In the genomic region with DNA sequence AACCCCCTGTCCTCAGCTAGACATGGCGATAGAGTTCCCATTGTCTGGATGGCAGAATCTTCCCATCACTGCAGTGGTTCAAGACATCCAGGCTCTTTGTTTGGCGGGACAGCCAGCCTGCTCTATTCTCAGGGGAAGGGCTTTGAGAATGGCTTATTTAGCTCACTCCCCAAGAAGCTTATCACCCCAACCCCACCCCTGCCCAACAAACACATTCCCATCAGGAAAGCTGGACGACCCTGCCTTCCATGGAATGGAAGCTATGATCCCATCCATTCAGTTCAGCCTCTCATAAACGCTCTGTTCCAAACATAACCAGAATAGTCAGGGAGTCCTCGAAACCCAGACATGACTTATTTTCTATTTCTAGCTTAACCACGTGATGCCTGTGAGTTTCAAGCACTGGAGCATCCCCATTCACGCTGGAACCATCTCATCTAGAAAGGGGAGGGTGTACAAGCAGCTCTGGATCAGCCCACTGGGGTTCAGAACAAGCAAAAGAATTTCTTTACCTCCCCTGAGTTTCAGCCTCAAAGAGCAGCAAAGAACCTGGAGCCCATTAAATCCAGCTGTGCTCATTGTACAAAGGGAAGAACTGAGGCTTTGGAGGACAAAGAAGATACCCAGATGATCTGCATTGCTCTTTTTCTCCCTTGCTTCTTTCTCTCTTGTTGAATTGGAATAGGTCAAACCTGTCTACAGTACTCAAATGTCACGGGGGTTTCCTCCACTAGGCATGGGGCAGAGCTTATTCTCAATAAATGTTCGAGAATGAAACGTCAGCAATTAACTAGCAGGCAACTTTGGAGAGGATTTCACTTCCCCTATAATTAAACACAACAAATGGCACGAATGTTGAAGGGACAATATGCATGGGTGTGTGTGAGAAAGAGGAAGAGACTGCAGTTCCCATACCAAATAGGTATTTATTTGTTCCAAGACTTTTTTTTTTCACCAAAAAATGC, we compare ENCODE assay signal across 8 cellular contexts.
DNase-seq lines count a peak whose midpoint lies in the region; ATAC-seq and TF ChIP-seq lines count a peak whose summit lies in the region.

No MANE protein-coding gene starts in this region.

- DNase-seq in GM23338 (ENCODE audit: low spot score) (no peak), T-cell (peak in 1 of 34 experiments; percentile 24), Calu3 (no peak), dedifferentiated amniotic fluid mesenchymal stem cell (ENCODE audit: extremely low spot score) (no peak), NCI-H146 (lab: John Stamatoyannopoulos, UW) (no peak)

- H3K4me2 ChIP-seq in DOHH2 (ENCODE audit: low read length) (peak overlapping the region; percentile 43), GM23338 (peak overlapping the region; percentile 35; the same call in 1 of the 2 replicates)

- H3K4me3 Mint-ChIP-seq in GM23338 (no peak overlapping the region), T-cell (no peak overlapping the region), Calu3 (ENCODE audit: low read depth, unreplicated experiment) (no peak overlapping the region)

- no peak overlapping the region for H2AFZ ChIP-seq in GM23338

- no peaks in the 10 kb centered on the region for H3K9me3 Mint-ChIP-seq in GM23338
- H3K9me3 Mint-ChIP-seq in T-cell, result no peaks in the 10 kb centered on the region
- no peaks in the 10 kb centered on the region for H3K9me3 Mint-ChIP-seq in Calu3 (ENCODE audit: low read depth, unreplicated experiment)

- no TSS peak for BruUV-seq in Calu3 (replicated peaks; lab: Mats Ljungman, UMichigan)

- H3K27ac ChIP-seq in DOHH2 (ENCODE audit: low read depth, low read length) (peak overlapping the region; percentile 21; the same call in 1 of the 2 replicates), GM23338 (ENCODE audit: low read depth) (0 out of 2 replicates have a peak overlapping the region, but pooled peaks have one; percentile 36), muscle layer of colon (ENCODE audit: low read depth, low read length) (peak overlapping the region; percentile 89)

- TF ChIP-seq CTCF in DOHH2 (IDR thresholded peaks at IDR 0.05; ENCODE audit: low read depth, low read length, poor library complexity, severe bottlenecking) (no peak), GM23338 (conservative IDR thresholded peaks at IDR 0.05; ENCODE audit: low read depth in 2 of 2) (no peak), Calu3 (IDR thresholded peaks at IDR 0.05; ENCODE audit: unreplicated experiment) (no peak)

- H3K4me1 ChIP-seq in DOHH2 (ENCODE audit: control insufficient read depth, low read length) (peaks cover 33% of the 10 kb centered on the region), GM23338 (ENCODE audit: insufficient read depth) (peaks cover 42% of the 10 kb centered on the region), muscle layer of colon (ENCODE audit: insufficient read depth, low read length) (peaks cover 64% of the 10 kb centered on the region)

- H3K4me3 ChIP-seq in DOHH2 (ENCODE audit: low read length), result peak overlapping the region; percentile 18
- no peak overlapping the region for H3K4me3 ChIP-seq in GM23338
- no peak overlapping the region for H3K4me3 ChIP-seq in muscle layer of colon (ENCODE audit: low read depth in 1 of 2, low read length in 2 of 2)

- H3F3A ChIP-seq in DOHH2 (ENCODE audit: control insufficient read depth, insufficient read depth) (no peaks in the 10 kb centered on the region), GM23338 (replicated peaks; ENCODE audit: low read depth) (0 out of 2 replicates have a peak, but pooled peaks cover 5% of the 10 kb centered on the region)

- no peaks in the 10 kb centered on the region for H3K9me2 ChIP-seq in DOHH2 (replicated peaks; ENCODE audit: control insufficient read depth, low read length)
- no peaks in the 10 kb centered on the region for H3K9me2 ChIP-seq in GM23338 (ENCODE audit: insufficient read depth)

- H3K36me3 Mint-ChIP-seq in GM23338 (ENCODE audit: low read depth) (no peaks in the 10 kb centered on the region), T-cell (no peaks in the 10 kb centered on the region), Calu3 (ENCODE audit: insufficient read depth, unreplicated experiment) (no peaks in the 10 kb centered on the region)

- peak overlapping the region; percentile 27 for H3K27ac Mint-ChIP-seq in GM23338
- peak overlapping the region; percentile 30 to 47 for H3K27ac Mint-ChIP-seq in T-cell
- H3K27ac Mint-ChIP-seq in Calu3 (ENCODE audit: unreplicated experiment), result no peak overlapping the region

- intact Hi-C loops in Calu3 (cut with micrococcal nuclease; ENCODE audit: unreplicated experiment), result loop anchor here (10.0 kb wide), 1 partner anchor 163 kb away; no protein-coding TSS in a partner anchor

- H3K9ac ChIP-seq in muscle layer of colon (ENCODE audit: low read length), result no peak overlapping the region

- CTCF ChIA-PET in T-cell (lab: Charles Lee), result interaction anchor here in 1 of 2 donors (0.5 to 0.6 kb wide), 2 partner anchors 43 to 117 kb away, joined by 5 read pairs; no protein-coding TSS in a partner anchor
- CTCF ChIA-PET in Calu3 (lab: Charles Lee), result interaction anchor here (0.7 to 1.2 kb wide), 2 partner anchors 18 to 92 kb away, joined by 4 to 8 read pairs; no protein-coding TSS in a partner anchor

- H3K27me3 Mint-ChIP-seq in GM23338 (ENCODE audit: insufficient read depth, low read depth, poor library complexity) (peaks cover 9% of the 10 kb centered on the region), T-cell (no peaks in the 10 kb centered on the region), Calu3 (ENCODE audit: unreplicated experiment) (peaks cover 4% of the 10 kb centered on the region)

- H3K27me3 ChIP-seq in DOHH2 (ENCODE audit: control insufficient read depth, low read length), result no peaks in the 10 kb centered on the region
- no peaks in the 10 kb centered on the region for H3K27me3 ChIP-seq in GM23338 (ENCODE audit: insufficient read depth)
- no peaks in the 10 kb centered on the region for H3K27me3 ChIP-seq in muscle layer of colon (ENCODE audit: control insufficient read depth in 1 of 2, insufficient read depth in 2 of 2, low read length in 2 of 2)

- 0 out of 2 replicates have a peak, but pooled peaks cover 14% of the 10 kb centered on the region for H4K20me1 ChIP-seq in DOHH2 (ENCODE audit: control insufficient read depth, insufficient read depth, low read depth, low read length)
- H4K20me1 ChIP-seq in GM23338 (replicated peaks; ENCODE audit: insufficient read depth), result no peaks in the 10 kb centered on the region

- H3K9me3 ChIP-seq in DOHH2 (ENCODE audit: control insufficient read depth, insufficient read depth, low read length) (no peaks in the 10 kb centered on the region), muscle layer of colon (ENCODE audit: low read length) (no peaks in the 10 kb centered on the region)

- peaks cover 14% of the 10 kb centered on the region for H3K79me2 ChIP-seq in DOHH2 (ENCODE audit: control insufficient read depth, low read length)
- H3K79me2 ChIP-seq in GM23338 (replicated peaks; ENCODE audit: insufficient read depth), result peaks cover 70% of the 10 kb centered on the region

- no peaks in the 10 kb centered on the region for H3K36me3 ChIP-seq in DOHH2 (ENCODE audit: control insufficient read depth, low read length)
- H3K36me3 ChIP-seq in GM23338 (ENCODE audit: insufficient read depth), result no peaks in the 10 kb centered on the region
- no peaks in the 10 kb centered on the region for H3K36me3 ChIP-seq in muscle layer of colon (ENCODE audit: insufficient read depth, low read length)

- ATAC-seq in GM23338 (peak; percentile 44), T-cell (replicated peaks in 1 of 4) (peak in 1 of 4 experiments; percentile 18), HG02870 (IDR thresholded peaks at IDR 0.05; ENCODE audit: unreplicated experiment) (no peak)

- POLR2A ChIA-PET in T-cell (lab: Charles Lee), result no interaction called here

- H3K4me1 Mint-ChIP-seq in GM23338 (peaks cover 49% of the 10 kb centered on the region), T-cell (peaks cover 75 to 86% (median 81%) of the 10 kb centered on the region in 3 donors), Calu3 (ENCODE audit: low read depth, unreplicated experiment) (peaks cover 8% of the 10 kb centered on the region)

TF ChIP-seq in GM23338, 12 proteins besides CTCF, POLR2A, EP300 and RAD21 (continues in another document):
- TF ChIP-seq JUNB (IDR thresholded peaks at IDR 0.05; ENCODE audit: unreplicated experiment) (no peak), EZH2 (IDR thresholded peaks at IDR 0.05; ENCODE audit: low read depth, unreplicated experiment) (no peak)
- TF ChIP-seq, protein P1, sequence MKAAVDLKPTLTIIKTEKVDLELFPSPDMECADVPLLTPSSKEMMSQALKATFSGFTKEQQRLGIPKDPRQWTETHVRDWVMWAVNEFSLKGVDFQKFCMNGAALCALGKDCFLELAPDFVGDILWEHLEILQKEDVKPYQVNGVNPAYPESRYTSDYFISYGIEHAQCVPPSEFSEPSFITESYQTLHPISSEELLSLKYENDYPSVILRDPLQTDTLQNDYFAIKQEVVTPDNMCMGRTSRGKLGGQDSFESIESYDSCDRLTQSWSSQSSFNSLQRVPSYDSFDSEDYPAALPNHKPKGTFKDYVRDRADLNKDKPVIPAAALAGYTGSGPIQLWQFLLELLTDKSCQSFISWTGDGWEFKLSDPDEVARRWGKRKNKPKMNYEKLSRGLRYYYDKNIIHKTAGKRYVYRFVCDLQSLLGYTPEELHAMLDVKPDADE (IDR thresholded peaks at IDR 0.05), result no peak

Comparison
In these comparisons a context has a peak if more than half of its experiments do, and no peak if none do; other contexts are left out.
1. H3K27ac ChIP-seq: peak in every context shown above with its lines; median percentile 89 in muscle layer of colon; 36 in GM23338; 21 in DOHH2.